Comparison of ENCODE assay signal across 8 cellular contexts in the genomic region with DNA sequence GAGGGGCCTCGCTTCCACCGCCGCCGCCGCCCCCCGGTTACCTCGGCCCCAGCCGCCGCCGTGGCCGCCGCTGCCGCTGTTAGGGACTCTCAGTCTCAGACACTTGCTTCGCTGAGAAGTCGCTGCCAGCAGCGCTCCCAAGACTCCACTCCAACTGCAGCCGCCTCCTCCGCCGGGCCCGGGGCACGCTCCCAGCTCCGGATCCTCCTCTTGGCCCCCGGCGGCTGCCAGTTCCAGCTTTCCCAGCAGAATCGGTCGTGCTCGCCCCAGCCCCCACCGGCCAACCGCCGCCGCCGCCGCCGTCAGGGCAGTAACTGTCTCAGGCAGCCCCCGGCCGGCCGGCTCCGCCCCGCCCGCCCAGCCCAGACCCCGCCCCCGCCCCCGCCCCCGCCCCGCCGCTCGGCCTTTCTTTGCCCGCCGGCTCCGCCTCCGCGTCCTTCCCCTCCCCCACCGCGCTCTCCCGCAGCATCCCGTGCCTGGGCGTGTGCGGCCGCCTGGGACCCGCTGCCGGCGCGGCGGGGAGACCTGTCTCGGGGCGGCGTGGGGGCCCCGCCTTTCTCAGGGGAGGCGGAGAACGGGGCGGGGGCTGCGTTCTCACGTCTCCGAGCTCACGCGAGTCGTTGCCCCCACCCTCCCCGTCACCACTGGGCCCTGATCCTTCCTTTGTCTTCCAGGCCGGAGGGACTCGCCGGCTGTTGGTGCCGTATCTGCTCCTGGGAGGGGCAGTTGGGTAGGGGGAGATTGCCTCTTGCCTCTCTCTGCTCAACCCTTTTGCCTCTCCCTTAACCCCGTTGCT. TPM values are rescaled to one million over a fixed set of nuclear protein-coding genes. Genes with fewer than 3 reads are reported as not detected.
DNase-seq lines count a peak whose midpoint lies in the region; TF ChIP-seq lines count a peak whose summit lies in the region.

Gene ANKRD50, minus strand, starts transcription at position 316 of the 796 bp plus-strand sequence. CDS start 2,221 bp downstream, outside the sequence.

- TF ChIP-seq CTCF in neural progenitor cell (IDR thresholded peaks at IDR 0.05) (no peak), subcutaneous adipose tissue (IDR thresholded peaks at IDR 0.05; ENCODE audit: low read depth) (no peak)

- peak within 1 kb of the TSS; percentile 59 for H3K4me3 ChIP-seq in neural progenitor cell

- H3K9me3 Mint-ChIP-seq in neural progenitor cell = no peaks in the 10 kb centered on the region

- peak within 1 kb of the TSS; percentile 92 for H3K4me3 Mint-ChIP-seq in neural progenitor cell

- DNase-seq in EL (peak; percentile 93), GOT3 (lab: John Stamatoyannopoulos, UW) (peak; percentile 34), LHCN-M2 (ENCODE audit: low read depth) (peak; percentile 93), RPMI8226 (peak; percentile 70), foreskin melanocyte (peak; percentile 88), neural progenitor cell (ENCODE audit: low spot score) (peak; percentile 97)
- peak; percentile 55 for DNase-seq in activated naive CD4-positive, alpha-beta T cell treated with Interleukin-2 at 50 U/mL for 16 hours

- H3K9me3 ChIP-seq in neural progenitor cell (ENCODE audit: low read depth) = no peaks in the 10 kb centered on the region

- H3K4me1 ChIP-seq in neural progenitor cell = peaks cover 33% of the 10 kb centered on the region

- peak within 1 kb of the TSS; percentile 100 for H3K27ac Mint-ChIP-seq in neural progenitor cell

- peak within 1 kb of the TSS; percentile 96 for H3K27ac ChIP-seq in neural progenitor cell

- no peaks in the 10 kb centered on the region for H3K27me3 ChIP-seq in neural progenitor cell

- H2AFZ ChIP-seq in neural progenitor cell (replicated peaks) = peak within 1 kb of the TSS; percentile 78

- H3K36me3 Mint-ChIP-seq in neural progenitor cell = peaks cover 8% of the 10 kb centered on the region

- H3K4me1 Mint-ChIP-seq in neural progenitor cell = peaks cover 21% of the 10 kb centered on the region

- no peaks in the 10 kb centered on the region for H3K27me3 Mint-ChIP-seq in neural progenitor cell (ENCODE audit: insufficient read depth, low read depth)

- H3K36me3 ChIP-seq in neural progenitor cell = no peaks in the 10 kb centered on the region

- peaks cover 24% of the 10 kb centered on the region for H3F3A ChIP-seq in neural progenitor cell (ENCODE audit: low read depth)

- peaks cover 46% of the 10 kb centered on the region for H3K79me2 ChIP-seq in neural progenitor cell (ENCODE audit: low read depth)

- peak within 1 kb of the TSS; percentile 91 for H3K4me2 ChIP-seq in neural progenitor cell

- peaks cover 40% of the 10 kb centered on the region for H4K20me1 ChIP-seq in neural progenitor cell (ENCODE audit: low read depth)

- H3K9ac ChIP-seq in neural progenitor cell = peak within 1 kb of the TSS; percentile 61

RNA-seq across cellular contexts. Expression of gene ANKRD50, which starts in this region (rescaled TPM):
- total RNA-seq in LHCN-M2 (2014; rRNA removed) (13.0 and 16.3 TPM in 2 replicates), neural progenitor cell (ENCODE audit: low replicate concordance) (33.8 and 47.5 TPM in 2 replicates), subcutaneous adipose tissue (10 to 100 TPM; 12.6 to 18.0 (median 16.0) TPM)
- 5.4 TPM for polyA plus RNA-seq in LHCN-M2 (2012)

Comparison
In these comparisons a context has a peak if more than half of its experiments do, and no peak if none do; other contexts are left out.
1. Peak in every context shown above with its lines: DNase-seq, H3K4me3 ChIP-seq and H3K27ac ChIP-seq.
2. DNase-seq: peak in every context shown above with its lines; median percentile 97 in neural progenitor cell; 93 in EL; 93 in LHCN-M2; 88 in foreskin melanocyte; 70 in RPMI8226; 55 in activated naive CD4-positive, alpha-beta T cell treated with Interleukin-2 at 50 U/mL for 16 hours; 34 in GOT3.